9 cellular contexts compared by ENCODE assay signal in genomic region chr7:128737867-128738390, GRCh38. TPM values are rescaled to one million over a fixed set of nuclear protein-coding genes. Genes with fewer than 3 reads are reported as not detected.
DNase-seq lines count a peak whose midpoint lies in the region; ATAC-seq and TF ChIP-seq lines count a peak whose summit lies in the region.
"Had no signal": no experiment of that assay in that cellular context is flagged by ENCODE, and none has a peak within 500 bp of the region (broad histone marks: within the 10 kb centered on the region; RNA-seq: fewer than 3 reads in every experiment).

No MANE protein-coding gene starts in this region.

- POLR2A ChIA-PET in SK-N-SH (lab: Yijun Ruan, JAX) = interaction anchor here (1.7 to 2.6 kb wide), 3 partner anchors 17 to 72 kb away, joined by 3 to 19 read pairs (median 11); partner anchors contain the start of gene CCDC136

- intact Hi-C loops in thyroid gland (cut with DNase I) = loop anchor here (10.0 kb wide), 1 partner anchor 127 kb away; the partner anchor contains the start of gene ATP6V1F

- H3K79me2 ChIP-seq in SK-N-SH (ENCODE audit: insufficient read depth) (peaks cover 38% of the 10 kb centered on the region), SU-DHL-6 (ENCODE audit: insufficient read depth, low read length) (peaks cover 37% of the 10 kb centered on the region), smooth muscle cell (ENCODE audit: low read depth) (peaks cover 37% of the 10 kb centered on the region)

- TF ChIP-seq CTCF in SK-N-SH (IDR thresholded peaks at IDR 0.05) = no peak
- TF ChIP-seq CTCF in SU-DHL-6 (IDR thresholded peaks at IDR 0.05; ENCODE audit: insufficient read depth, low read length, poor library complexity, severe bottlenecking) = no peak
- no peak for TF ChIP-seq CTCF in fibroblast of the aortic adventitia (IDR thresholded peaks at IDR 0.05; ENCODE audit: insufficient read depth, low read length)
- TF ChIP-seq CTCF in smooth muscle cell (IDR thresholded peaks at IDR 0.05; ENCODE audit: borderline replicate concordance, insufficient read depth, poor library complexity, severe bottlenecking) = no peak
- no peak for TF ChIP-seq CTCF in thyroid gland (IDR thresholded peaks at IDR 0.05)

- no peak for TF ChIP-seq POLR2A in thyroid gland (IDR thresholded peaks at IDR 0.05)

- no peak for DNase-seq in SK-N-SH
- peak; percentile 59 for DNase-seq in fibroblast of the aortic adventitia (ENCODE audit: low read depth)
- no peak for DNase-seq in smooth muscle cell (lab: John Stamatoyannopoulos, UW; ENCODE audit: unreplicated experiment)
- DNase-seq in thyroid gland = no peak
- DNase-seq in KG1 (lab: John Stamatoyannopoulos, UW) = no peak
- no peak for DNase-seq in COR-L47 (lab: John Stamatoyannopoulos, UW)
- DNase-seq: SHP77 treated with DMSO at 0.1 percent for 48 hours had no signal

- no peak for TF ChIP-seq RAD21 in SK-N-SH (IDR thresholded peaks at IDR 0.05; ENCODE audit: low read length)

- no peak for ATAC-seq in SK-N-SH treated with all-trans-retinoic acid at 6 μM for 48 hours

- H3K4me1 ChIP-seq in SK-N-SH (ENCODE audit: control insufficient read depth in 1 of 2, insufficient read depth in 2 of 2, low read depth in 1 of 2, low read length in 1 of 2) (peaks cover 18 to 26% of the 10 kb centered on the region in 2 experiments; a peak in 3 of 4 replicates), smooth muscle cell (ENCODE audit: low read depth) (peaks cover 31% of the 10 kb centered on the region), thyroid gland (peaks cover 19 to 23% of the 10 kb centered on the region in 2 donors)

- no peaks in the 10 kb centered on the region for H3K27me3 ChIP-seq in SK-N-SH (ENCODE audit: insufficient read depth)
- no peaks in the 10 kb centered on the region for H3K27me3 ChIP-seq in SU-DHL-6 (ENCODE audit: low read length)
- no peaks in the 10 kb centered on the region for H3K27me3 ChIP-seq in smooth muscle cell (ENCODE audit: low read depth)
- no peaks in the 10 kb centered on the region for H3K27me3 ChIP-seq in thyroid gland

- peak overlapping the region; percentile 82 for H3K4me2 ChIP-seq in SK-N-SH
- peak overlapping the region; percentile 82 for H3K4me2 ChIP-seq in SU-DHL-6 (ENCODE audit: low read depth, low read length, poor library complexity, severe bottlenecking)
- H3K4me2 ChIP-seq in smooth muscle cell = peak overlapping the region; percentile 90

- H3K9ac ChIP-seq in SK-N-SH = peak overlapping the region; percentile 97
- peak overlapping the region; percentile 83; the same call in 1 of the 2 replicates for H3K9ac ChIP-seq in SU-DHL-6 (ENCODE audit: low read length)
- peak overlapping the region; percentile 100 for H3K9ac ChIP-seq in smooth muscle cell (ENCODE audit: low read depth)

- no peaks in the 10 kb centered on the region for H3K9me2 ChIP-seq in SK-N-SH
- H3K9me2 ChIP-seq in SU-DHL-6 (replicated peaks; ENCODE audit: insufficient read depth, low read length) = no peaks in the 10 kb centered on the region

- 4% methylated on average over 1 of the region's 1 CpG for WGBS in SK-N-SH (ENCODE audit: low lambda C conversion rate)
- WGBS in smooth muscle cell (ENCODE audit: low lambda C conversion rate) = 0% methylated on average over 1 of the region's 1 CpG
- WGBS in thyroid gland, 2 donors = 38 to 42% methylated on average over 1 of the region's 1 CpG

- H3K27ac ChIP-seq in SK-N-SH (ENCODE audit: low read depth in 2 of 2, low read length in 1 of 2) = peak overlapping the region; percentile 94 to 96
- H3K27ac ChIP-seq in SU-DHL-6 (ENCODE audit: low read depth, low read length) = no peak overlapping the region
- H3K27ac ChIP-seq in smooth muscle cell (ENCODE audit: low read depth) = peak overlapping the region; percentile 98
- H3K27ac ChIP-seq in thyroid gland = peak overlapping the region in 1 of 3 donors; percentile 90

- no peak for TF ChIP-seq EP300 in SK-N-SH (IDR thresholded peaks at IDR 0.05; ENCODE audit: borderline replicate concordance in 1 of 2, low read depth in 1 of 2, low read length in 1 of 2)

- H3K36me3 ChIP-seq in SK-N-SH (replicated peaks in 1 of 2; ENCODE audit: control insufficient read depth in 1 of 2, insufficient read depth in 2 of 2, low read length in 1 of 2) = peaks cover 0 to 4% of the 10 kb centered on the region in 2 experiments
- H3K36me3 ChIP-seq in SU-DHL-6 (ENCODE audit: low read length) = no peaks in the 10 kb centered on the region
- H3K36me3 ChIP-seq in smooth muscle cell (ENCODE audit: low read depth) = no peaks in the 10 kb centered on the region
- no peaks in the 10 kb centered on the region for H3K36me3 ChIP-seq in thyroid gland

- peaks cover 33% of the 10 kb centered on the region for H4K20me1 ChIP-seq in SK-N-SH (ENCODE audit: insufficient read depth)
- H4K20me1 ChIP-seq in SU-DHL-6 (ENCODE audit: low read depth, low read length) = peaks cover 4% of the 10 kb centered on the region; the same call in 1 of the 2 replicates
- peaks cover 36% of the 10 kb centered on the region for H4K20me1 ChIP-seq in smooth muscle cell (ENCODE audit: low read depth)

- H3K4me3 ChIP-seq in SK-N-SH (ENCODE audit: low read depth in 2 of 2, low read length in 1 of 2) (peak overlapping the region in 1 of 2 experiments; percentile 81; a peak in 2 of 4 replicates), SU-DHL-6 (ENCODE audit: insufficient read depth, low read length, poor library complexity, severe bottlenecking) (no peak overlapping the region), fibroblast of the aortic adventitia (ENCODE audit: low read depth, low read length) (no peak overlapping the region), smooth muscle cell (peak overlapping the region; percentile 92), thyroid gland (replicated peaks in 1 of 3) (no peak overlapping the region)

- H2AFZ ChIP-seq in SK-N-SH (ENCODE audit: low read depth) (peak overlapping the region; percentile 78), SU-DHL-6 (ENCODE audit: low read depth, low read length, severe bottlenecking) (peak overlapping the region; percentile 73), smooth muscle cell (ENCODE audit: low read depth) (no peak overlapping the region)

- H3F3A ChIP-seq in SK-N-SH (replicated peaks; ENCODE audit: insufficient read depth) (peaks cover 30% of the 10 kb centered on the region), SU-DHL-6 (ENCODE audit: insufficient read depth) (0 out of 2 replicates have a peak, but pooled peaks cover 4% of the 10 kb centered on the region), smooth muscle cell (ENCODE audit: low read depth) (peaks cover 9% of the 10 kb centered on the region)

- CTCF ChIA-PET in SK-N-SH (lab: Yijun Ruan, JAX) = interaction anchor here (0.6 to 5.1 kb wide), 13 partner anchors 13 to 720 kb away, joined by 3 to 31 read pairs (median 4); no protein-coding TSS in a partner anchor

- no peaks in the 10 kb centered on the region for H3K9me3 ChIP-seq in SK-N-SH
- no peaks in the 10 kb centered on the region for H3K9me3 ChIP-seq in SU-DHL-6 (ENCODE audit: insufficient read depth, low read length)
- no peaks in the 10 kb centered on the region for H3K9me3 ChIP-seq in smooth muscle cell (replicated peaks; ENCODE audit: low read depth)
- no peaks in the 10 kb centered on the region for H3K9me3 ChIP-seq in thyroid gland

TF ChIP-seq in SK-N-SH, 30 proteins besides CTCF, POLR2A, EP300 and RAD21 (continues in another document):
- TF ChIP-seq IRF3 (IDR thresholded peaks at IDR 0.05; ENCODE audit: low read depth, low read length) (no peak), FOSL2 (IDR thresholded peaks at IDR 0.05; ENCODE audit: borderline replicate concordance, low read depth) (peak; percentile 24; the same call in 1 of the 2 replicates), GATA2 (CRISPR knock-in tag; IDR thresholded peaks at IDR 0.05) (no peak)

TF ChIP-seq in SK-N-SH treated with all-trans-retinoic acid at 6 μM for 48 hours, 23 proteins besides CTCF, POLR2A, EP300 and RAD21 (continues in another document):
- TF ChIP-seq ZC3H10 (CRISPR knock-in tag; IDR thresholded peaks at IDR 0.05) (no peak), ZFP3 (CRISPR knock-in tag; IDR thresholded peaks at IDR 0.05) (no peak), BACH2 (CRISPR knock-in tag; IDR thresholded peaks at IDR 0.05; ENCODE audit: borderline replicate concordance) (no peak), ZNF70 (CRISPR knock-in tag; IDR thresholded peaks at IDR 0.05) (no peak), GLIS3 (CRISPR knock-in tag; IDR thresholded peaks at IDR 0.05) (no peak), ESRRG (CRISPR knock-in tag; IDR thresholded peaks at IDR 0.05) (no peak), TOX (CRISPR knock-in tag; IDR thresholded peaks at IDR 0.05; ENCODE audit: borderline replicate concordance) (no peak)

RNA-seq across cellular contexts. Expression of gene CALU, which starts 1.2 kb away (rescaled TPM):
- polyA plus RNA-seq in SK-N-SH (2012; rRNA removed) (195 and 294 TPM in 2 replicates), smooth muscle cell (605 and 783 TPM in 2 replicates)
- polyA plus RNA-seq in SK-N-SH (2012; cell fraction: cytosol; rRNA removed) = 313 and 373 TPM in 2 replicates
- 64.7 and 168 TPM in 2 replicates for polyA plus RNA-seq in SK-N-SH (2012; cell fraction: nucleus; rRNA removed)
- total RNA-seq in fibroblast of the aortic adventitia (ENCODE audit: low replicate concordance) (624 and 625 TPM in 2 replicates), smooth muscle cell (679 and 873 TPM in 2 replicates), thyroid gland (100 to 1,000 TPM; 115 to 143 (median 132) TPM)

RNA-seq across cellular contexts. Expression of gene OPN1SW, which starts 37.7 kb away (rescaled TPM):
- polyA plus RNA-seq in SK-N-SH (2012; rRNA removed) = 0.05 TPM in 1 of 2 replicates, not detected in the other
- 0.05 TPM in 1 of 2 replicates, not detected in the other for polyA plus RNA-seq in SK-N-SH (2012; cell fraction: cytosol; rRNA removed)
- polyA plus RNA-seq in SK-N-SH (2012; cell fraction: nucleus; rRNA removed) = 0.06 and 0.13 TPM in 2 replicates
- not detected in 2 replicates for total RNA-seq in fibroblast of the aortic adventitia (ENCODE audit: low replicate concordance)
- not detected in 2 replicates for total RNA-seq in smooth muscle cell
- 1.7 and 4.0 TPM in 2 replicates for polyA plus RNA-seq in smooth muscle cell
- total RNA-seq in thyroid gland = not detected

RNA-seq across cellular contexts. Expression of gene CCDC136, which starts 53.8 kb away (rescaled TPM):
- polyA plus RNA-seq in SK-N-SH (2012; rRNA removed) = 48.4 and 65.3 TPM in 2 replicates
- 25.5 and 27.5 TPM in 2 replicates for polyA plus RNA-seq in SK-N-SH (2012; cell fraction: cytosol; rRNA removed)
- polyA plus RNA-seq in SK-N-SH (2012; cell fraction: nucleus; rRNA removed) = 197 and 232 TPM in 2 replicates
- total RNA-seq in fibroblast of the aortic adventitia (ENCODE audit: low replicate concordance) = 9.9 and 15.7 TPM in 2 replicates
- 2.7 and 3.2 TPM in 2 replicates for total RNA-seq in smooth muscle cell
- polyA plus RNA-seq in smooth muscle cell = 3.1 and 4.7 TPM in 2 replicates
- total RNA-seq in thyroid gland = 1 to 10 TPM; 4.4 to 4.9 (median 4.6) TPM
